ENCODE assay signal across 8 cellular contexts in genomic region chr3:4994823-4995499, GRCh38. TPM values are rescaled to one million over a fixed set of nuclear protein-coding genes. Genes with fewer than 3 reads are reported as not detected.
A peak's percentile ranks its signal among the peaks of the same experiment; 100 is the strongest.
DNase-seq lines count a peak whose midpoint lies in the region; ATAC-seq lines count a peak whose summit lies in the region.

No MANE protein-coding gene starts in this region.

- H3K4me3 ChIP-seq in mucosa of rectum (ENCODE audit: low read length in 2 of 2), result no peak overlapping the region

- peak overlapping the region; percentile 65 for H3K27ac Mint-ChIP-seq in dendritic cell treated with granulocyte-macrophage colony-stimulating factor and Interleukin-4, amounts not matched to agents 40 ng/mL and 50 ng/mL, for 4 days
- H3K27ac Mint-ChIP-seq in naive thymus-derived CD8-positive, alpha-beta T cell, result no peak overlapping the region
- no peak overlapping the region for H3K27ac Mint-ChIP-seq in immature natural killer cell

- no peak overlapping the region for H3K4me3 Mint-ChIP-seq in dendritic cell treated with granulocyte-macrophage colony-stimulating factor and Interleukin-4, amounts not matched to agents 40 ng/mL and 50 ng/mL, for 4 days
- no peak overlapping the region for H3K4me3 Mint-ChIP-seq in naive thymus-derived CD8-positive, alpha-beta T cell
- no peak overlapping the region for H3K4me3 Mint-ChIP-seq in immature natural killer cell

- no peaks in the 10 kb centered on the region for H3K9me3 ChIP-seq in mucosa of rectum (ENCODE audit: control insufficient read depth in 2 of 2, low read length in 2 of 2)

- peak; percentile 94 for DNase-seq in HT1080 (ENCODE audit: low read depth)
- DNase-seq in naive thymus-derived CD8-positive, alpha-beta T cell, result no peak
- DNase-seq in GDM1 (lab: John Stamatoyannopoulos, UW), result no peak
- no peak for DNase-seq in immature natural killer cell
- no peak for DNase-seq in NCI-H2029 (lab: John Stamatoyannopoulos, UW)

- POLR2A ChIA-PET in naive thymus-derived CD8-positive, alpha-beta T cell (lab: Charles Lee), result no interaction called here

- H3K27me3 ChIP-seq in mucosa of rectum (ENCODE audit: control insufficient read depth in 2 of 2, insufficient read depth in 2 of 2, low read length in 2 of 2), result no peaks in the 10 kb centered on the region

- H3K4me1 Mint-ChIP-seq in dendritic cell treated with granulocyte-macrophage colony-stimulating factor and Interleukin-4, amounts not matched to agents 40 ng/mL and 50 ng/mL, for 4 days (ENCODE audit: low read depth), result peaks cover 43% of the 10 kb centered on the region
- peaks cover 0 to 14% (median 3%) of the 10 kb centered on the region in 4 donors for H3K4me1 Mint-ChIP-seq in naive thymus-derived CD8-positive, alpha-beta T cell
- peaks cover 7 to 14% of the 10 kb centered on the region in 2 donors for H3K4me1 Mint-ChIP-seq in immature natural killer cell

- ATAC-seq in GM19025 (IDR thresholded peaks at IDR 0.05; ENCODE audit: low read depth, unreplicated experiment), result peak; percentile 55
- ATAC-seq in naive thymus-derived CD8-positive, alpha-beta T cell, result no peak

- intact Hi-C loops in dendritic cell treated with granulocyte-macrophage colony-stimulating factor and Interleukin-4, amounts not matched to agents 40 ng/mL and 50 ng/mL, for 4 days (cut with micrococcal nuclease), result no loop called here

- H3K4me1 ChIP-seq in mucosa of rectum (ENCODE audit: control insufficient read depth in 2 of 2, insufficient read depth in 2 of 2, low read length in 2 of 2), result peaks cover 0 to 8% of the 10 kb centered on the region in 2 donors

- no peaks in the 10 kb centered on the region for H3K36me3 ChIP-seq in mucosa of rectum (ENCODE audit: control insufficient read depth in 2 of 2, insufficient read depth in 2 of 2, low read length in 2 of 2)

- no peak overlapping the region for H3K9ac ChIP-seq in mucosa of rectum (ENCODE audit: low read depth in 1 of 2, low read length in 2 of 2)

- H3K9me3 Mint-ChIP-seq in dendritic cell treated with granulocyte-macrophage colony-stimulating factor and Interleukin-4, amounts not matched to agents 40 ng/mL and 50 ng/mL, for 4 days, result no peaks in the 10 kb centered on the region
- H3K9me3 Mint-ChIP-seq in naive thymus-derived CD8-positive, alpha-beta T cell, result no peaks in the 10 kb centered on the region
- H3K9me3 Mint-ChIP-seq in immature natural killer cell, result no peaks in the 10 kb centered on the region

- H3K27me3 Mint-ChIP-seq in dendritic cell treated with granulocyte-macrophage colony-stimulating factor and Interleukin-4, amounts not matched to agents 40 ng/mL and 50 ng/mL, for 4 days, result no peaks in the 10 kb centered on the region
- H3K27me3 Mint-ChIP-seq in naive thymus-derived CD8-positive, alpha-beta T cell, result no peaks in the 10 kb centered on the region
- no peaks in the 10 kb centered on the region for H3K27me3 Mint-ChIP-seq in immature natural killer cell (ENCODE audit: low read depth in 3 of 3)

- peak overlapping the region; percentile 13 to 22 for H3K27ac ChIP-seq in mucosa of rectum (ENCODE audit: low read depth in 2 of 2, low read length in 2 of 2)

- H3K36me3 Mint-ChIP-seq in dendritic cell treated with granulocyte-macrophage colony-stimulating factor and Interleukin-4, amounts not matched to agents 40 ng/mL and 50 ng/mL, for 4 days (ENCODE audit: low read depth), result no peaks in the 10 kb centered on the region
- no peaks in the 10 kb centered on the region for H3K36me3 Mint-ChIP-seq in naive thymus-derived CD8-positive, alpha-beta T cell
- no peaks in the 10 kb centered on the region for H3K36me3 Mint-ChIP-seq in immature natural killer cell

RNA-seq across cellular contexts. Expression of gene BHLHE40, which starts 15.7 kb away (rescaled TPM):
- total RNA-seq in HT1080 (2014; rRNA removed; shearing (Covaris generic)), result 14.1 and 19.2 TPM in 2 replicates
- 42.3 and 51.3 TPM in 2 replicates for polyA plus RNA-seq in HT1080 (2015; cell fraction: cytosol; rRNA removed)
- 85.2 and 104 TPM in 2 replicates for polyA plus RNA-seq in HT1080 (2015; cell fraction: nucleus; rRNA removed)
- total RNA-seq in naive thymus-derived CD8-positive, alpha-beta T cell, result 1 to 10 TPM; 4.5 to 5.1 TPM
- polyA plus RNA-seq in naive thymus-derived CD8-positive, alpha-beta T cell, result 1 to 10 TPM; 1.1 to 10.0 (median 1.8) TPM
- polyA plus RNA-seq in immature natural killer cell, result 10 to 100 TPM; 51.4 to 91.9 (median 64.4) TPM
